In genomic region chr17:75033346-75034235, GRCh38 we compare ENCODE assay signal across 8 cellular contexts. TPM values are rescaled to one million over a fixed set of nuclear protein-coding genes. Genes with fewer than 3 reads are reported as not detected.
DNase-seq lines count a peak whose midpoint lies in the region; ATAC-seq and TF ChIP-seq lines count a peak whose summit lies in the region.

No MANE protein-coding gene starts in this region.

- H3K9ac ChIP-seq in MM.1S (ENCODE audit: low read length) = peak overlapping the region; percentile 57; the same call in 1 of the 2 replicates

- no peaks in the 10 kb centered on the region for H4K20me1 ChIP-seq in MM.1S (ENCODE audit: insufficient read depth, low read length)

- peak; percentile 95 for DNase-seq in Caki2 (ENCODE audit: low read depth)
- peak; percentile 92 for DNase-seq in GOT3 (lab: John Stamatoyannopoulos, UW)
- peak; percentile 75 for DNase-seq in MM.1S
- peak; percentile 94 for DNase-seq in SHP77 treated with DMSO at 0.1 percent for 48 hours (lab: John Stamatoyannopoulos, UW)
- DNase-seq in activated gamma-delta T cell treated with Interleukin-2 at 50 U/mL for 16 hours = peak; percentile 74
- peak; percentile 90 for DNase-seq in fibroblast of villous mesenchyme (ENCODE audit: low read depth)
- peak; percentile 86 for DNase-seq in stimulated activated naive B cell treated with anti-CD40 and anti-IgM and Interleukin-4, amounts not matched to agents 10 μg/mL and 1 μg/mL and 100 μg/mL, for 72 hours

- H3K4me1 ChIP-seq in MM.1S (ENCODE audit: low read length) = 0 out of 2 replicates have a peak, but pooled peaks cover 4% of the 10 kb centered on the region

- no peaks in the 10 kb centered on the region; the same call in 1 of the 2 replicates for H3K27me3 ChIP-seq in MM.1S (replicated peaks; ENCODE audit: insufficient read depth, low read length)

- peak overlapping the region; percentile 98 to 99 (median 99) for H3K4me3 Mint-ChIP-seq in nephron
- peak overlapping the region; percentile 92 to 99 for H3K4me3 Mint-ChIP-seq in stimulated activated naive B cell treated with anti-CD40 and anti-IgM and Interleukin-4, amounts not matched to agents 10 μg/mL and 1 μg/mL and 100 μg/mL, for 72 hours

- peaks cover 19% of the 10 kb centered on the region for H3K9me3 Mint-ChIP-seq in nephron
- H3K9me3 Mint-ChIP-seq in stimulated activated naive B cell treated with anti-CD40 and anti-IgM and Interleukin-4, amounts not matched to agents 10 μg/mL and 1 μg/mL and 100 μg/mL, for 72 hours = peaks cover 6 to 8% of the 10 kb centered on the region in 2 donors

- peaks cover 27% of the 10 kb centered on the region for H3F3A ChIP-seq in MM.1S (ENCODE audit: insufficient read depth, low read length)

- H3K36me3 ChIP-seq in MM.1S (replicated peaks; ENCODE audit: insufficient read depth, low read length) = no peaks in the 10 kb centered on the region

- no peaks in the 10 kb centered on the region for H3K9me3 ChIP-seq in MM.1S (replicated peaks; ENCODE audit: insufficient read depth, low read length)

- in situ Hi-C loops in Caki2 (cut with HindIII; ENCODE audit: low pct_unique_long_range_greater_than_20kb, low sequenced_read_pairs) = no loop called here

- no peaks in the 10 kb centered on the region for H3K9me2 ChIP-seq in MM.1S (replicated peaks; ENCODE audit: insufficient read depth, low read length)

- H3K4me3 ChIP-seq in MM.1S (ENCODE audit: low read length) (peak overlapping the region; percentile 73), fibroblast of villous mesenchyme (ENCODE audit: low read depth, low read length) (peak overlapping the region; percentile 80)

- peak; percentile 54 to 64 for ATAC-seq in stimulated activated naive B cell treated with anti-CD40 and anti-IgM and Interleukin-4, amounts not matched to agents 10 μg/mL and 1 μg/mL and 100 μg/mL, for 72 hours (replicated peaks)

- H3K4me1 Mint-ChIP-seq in nephron = peaks cover 19% of the 10 kb centered on the region
- peaks cover 36 to 41% of the 10 kb centered on the region in 2 donors for H3K4me1 Mint-ChIP-seq in stimulated activated naive B cell treated with anti-CD40 and anti-IgM and Interleukin-4, amounts not matched to agents 10 μg/mL and 1 μg/mL and 100 μg/mL, for 72 hours

- peak overlapping the region; percentile 97 to 99 (median 98) for H3K27ac Mint-ChIP-seq in nephron
- H3K27ac Mint-ChIP-seq in stimulated activated naive B cell treated with anti-CD40 and anti-IgM and Interleukin-4, amounts not matched to agents 10 μg/mL and 1 μg/mL and 100 μg/mL, for 72 hours = peak overlapping the region; percentile 100

- H3K36me3 Mint-ChIP-seq in nephron (ENCODE audit: low read depth) = peaks cover 7% of the 10 kb centered on the region
- H3K36me3 Mint-ChIP-seq in stimulated activated naive B cell treated with anti-CD40 and anti-IgM and Interleukin-4, amounts not matched to agents 10 μg/mL and 1 μg/mL and 100 μg/mL, for 72 hours = peaks cover 15 to 27% of the 10 kb centered on the region in 2 donors

- TF ChIP-seq CTCF in MM.1S (IDR thresholded peaks at IDR 0.05; ENCODE audit: low read length) (no peak), fibroblast of villous mesenchyme (IDR thresholded peaks at IDR 0.05; ENCODE audit: insufficient read depth, low read depth, low read length) (no peak), nephron (IDR thresholded peaks at IDR 0.05; ENCODE audit: unreplicated experiment in 3 of 3) (no peak)

- H3K27ac ChIP-seq in MM.1S (ENCODE audit: low read length) = peak overlapping the region; percentile 51; the same call in 1 of the 2 replicates

- peak overlapping the region; percentile 73 for H2AFZ ChIP-seq in MM.1S (ENCODE audit: low read length)

- H3K27me3 Mint-ChIP-seq in nephron (ENCODE audit: low read depth) = peaks cover 8% of the 10 kb centered on the region
- H3K27me3 Mint-ChIP-seq in stimulated activated naive B cell treated with anti-CD40 and anti-IgM and Interleukin-4, amounts not matched to agents 10 μg/mL and 1 μg/mL and 100 μg/mL, for 72 hours = peaks cover 15% of the 10 kb centered on the region in 2 donors

- peak overlapping the region; percentile 83 for H3K4me2 ChIP-seq in MM.1S (ENCODE audit: low read depth, low read length)

- H3K79me2 ChIP-seq in MM.1S (ENCODE audit: low read length) = no peaks in the 10 kb centered on the region

RNA-seq across cellular contexts. Expression of gene ATP5PD, which starts 13.2 kb away (rescaled TPM):
- 289 and 430 TPM in 2 replicates for total RNA-seq in Caki2 (2014; rRNA removed; shearing (Covaris generic); ENCODE audit: low replicate concordance)
- total RNA-seq in fibroblast of villous mesenchyme = 275 and 323 TPM in 2 replicates

RNA-seq across cellular contexts. Expression of gene KCTD2, which starts 13.4 kb away (rescaled TPM):
- 17.9 and 26.6 TPM in 2 replicates for total RNA-seq in Caki2 (2014; rRNA removed; shearing (Covaris generic); ENCODE audit: low replicate concordance)
- total RNA-seq in fibroblast of villous mesenchyme = 16.4 and 22.5 TPM in 2 replicates

RNA-seq across cellular contexts. Expression of gene MRPL58, which starts 21.1 kb away (rescaled TPM):
- 58.8 and 82.1 TPM in 2 replicates for total RNA-seq in Caki2 (2014; rRNA removed; shearing (Covaris generic); ENCODE audit: low replicate concordance)
- 23.7 and 30.6 TPM in 2 replicates for total RNA-seq in fibroblast of villous mesenchyme

RNA-seq across cellular contexts. Expression of gene CDR2L, which starts 46.2 kb away (rescaled TPM):
- total RNA-seq in Caki2 (2014; rRNA removed; shearing (Covaris generic); ENCODE audit: low replicate concordance) = 32.7 and 33.6 TPM in 2 replicates
- total RNA-seq in fibroblast of villous mesenchyme = 26.8 and 31.9 TPM in 2 replicates

RNA-seq across cellular contexts. Expression of gene SLC16A5, which starts 54.2 kb away (rescaled TPM):
- total RNA-seq in Caki2 (2014; rRNA removed; shearing (Covaris generic); ENCODE audit: low replicate concordance) = 3.0 and 4.4 TPM in 2 replicates
- 5.6 and 6.4 TPM in 2 replicates for total RNA-seq in fibroblast of villous mesenchyme

Comparison
In these comparisons a context has a peak if more than half of its experiments do, and no peak if none do; other contexts are left out.
1. Peak in every context shown above with its lines: DNase-seq, ATAC-seq, H3K4me3 ChIP-seq and H3K27ac ChIP-seq.